15 cellular contexts compared by ENCODE assay signal in the genomic region with DNA sequence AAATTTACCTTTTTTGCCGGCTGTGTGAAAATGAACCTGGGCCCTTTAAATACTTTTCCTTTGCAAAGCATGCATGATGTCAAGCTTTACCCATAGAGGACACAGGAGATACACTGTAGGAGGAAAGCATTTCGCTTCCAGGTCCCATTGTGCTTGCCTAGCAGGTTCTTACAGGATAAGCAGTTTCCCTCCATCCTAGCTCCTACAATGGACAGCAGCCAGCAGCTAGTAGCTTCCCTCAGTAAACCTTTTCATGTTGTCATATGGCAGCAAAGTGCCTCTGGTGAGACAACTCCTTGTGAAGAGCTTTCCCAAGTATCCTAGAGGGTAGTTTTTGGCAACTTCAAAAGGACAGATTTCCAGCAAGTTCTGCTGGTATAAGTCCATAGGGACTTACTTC.
"Had no signal": no experiment of that assay in that cellular context is flagged by ENCODE, and none has a peak within 500 bp of the region (broad histone marks: within the 10 kb centered on the region; RNA-seq: fewer than 3 reads in every experiment).

No MANE protein-coding gene starts in this region.

- FAIRE-seq: endometrium had no signal

- H3K36me3 ChIP-seq: esophagus muscularis mucosa, spleen, suprapubic skin had no signal

- DNase-seq: activated CD4-positive, alpha-beta T cell treated with anti-CD3 and anti-CD28 coated beads, Interleukin-2, amount 50 U/mL, for 4 hours; activated CD4-positive, CD25-positive, alpha-beta regulatory T cell treated with anti-CD3 and anti-CD28 coated beads, Interleukin-2, amount 50 U/mL, for 72 hours; activated naive CD4-positive, alpha-beta T cell treated with Interleukin-2 at 50 U/mL for 16 hours; activated naive CD8-positive, alpha-beta T cell treated with anti-CD3 and anti-CD28 coated beads, Interleukin-2, amount 50 U/mL, for 24 hours; activated T-cell treated with anti-CD3 and anti-CD28 coated beads for 4 hours; aorta; left ventricle myocardium superior; nephron progenitor cell; spleen had no signal

- ATAC-seq: activated naive CD8-positive, alpha-beta T cell treated with anti-CD3 and anti-CD28 coated beads, Interleukin-2, amount 50 U/mL, for 24 hours; activated T-helper 17 cell treated with anti-CD3 and anti-CD28 coated beads, Interleukin-2, amount 50 U/mL, for 72 hours; left ventricle myocardium superior; sciatic nerve had no signal

- H3K27me3 ChIP-seq: esophagus muscularis mucosa, hepatocyte, spleen, suprapubic skin had no signal

- H3K4me3 ChIP-seq: esophagus muscularis mucosa, hepatocyte, spleen, suprapubic skin had no signal

- H3K27ac ChIP-seq: esophagus muscularis mucosa, hepatocyte, spleen, suprapubic skin had no signal

- H3K9me3 ChIP-seq: esophagus muscularis mucosa, spleen, suprapubic skin had no signal

- H2AFZ ChIP-seq: hepatocyte had no signal

- H3K4me1 ChIP-seq: spleen, suprapubic skin had no signal
